ENCODE assay signal across 8 cellular contexts in genomic region chr16:68263559-68264127, GRCh38. TPM values are rescaled to one million over a fixed set of nuclear protein-coding genes. Genes with fewer than 3 reads are reported as not detected.
DNase-seq lines count a peak whose midpoint lies in the region; ATAC-seq and TF ChIP-seq lines count a peak whose summit lies in the region.

No MANE protein-coding gene starts in this region.

- intact Hi-C loops in activated B cell treated with CpG ODN at 0.5 μM for 24 hours (cut with micrococcal nuclease): loop anchor here (1.0 to 5.0 kb wide), 6 partner anchors 18 to 869 kb away; partner anchors contain the start of genes CHTF8, ESRP2, PLA2G15 and SLC7A6OS
- intact Hi-C loops in testis (cut with DNase I; ENCODE audit: low total_unique reads): loop anchor here (2.0 to 5.0 kb wide), 2 partner anchors 49 to 65 kb away; partner anchors contain the start of genes PRMT7 and SLC7A6OS

- peaks cover 20% of the 10 kb centered on the region for H3K27me3 ChIP-seq in iPS-18a (ENCODE audit: control insufficient read depth, insufficient read depth, low read length)
- no peaks in the 10 kb centered on the region for H3K27me3 ChIP-seq in testis

- no peaks in the 10 kb centered on the region for H3K9me3 ChIP-seq in iPS-18a (ENCODE audit: control insufficient read depth, low read depth, low read length)
- no peaks in the 10 kb centered on the region for H3K9me3 ChIP-seq in testis

- no peaks in the 10 kb centered on the region for H3K27me3 Mint-ChIP-seq in activated CD8-positive, alpha-beta memory T cell treated with anti-CD3 and anti-CD28 coated beads, Interleukin-2, amount 10 ng/mL, durations not matched to agents 7 days and 5 days
- no peaks in the 10 kb centered on the region for H3K27me3 Mint-ChIP-seq in activated B cell treated with CpG ODN at 0.5 μM for 24 hours

- H3K4me3 ChIP-seq in iPS-18a (ENCODE audit: low read length) (peak overlapping the region; percentile 84), testis (peak overlapping the region; percentile 82 to 84)

- TF ChIP-seq CTCF in activated B cell treated with CpG ODN at 0.5 μM for 24 hours (IDR thresholded peaks at IDR 0.05): no peak
- TF ChIP-seq CTCF in testis (IDR thresholded peaks at IDR 0.05): no peak

- POLR2A ChIA-PET in activated B cell treated with CpG ODN at 0.5 μM for 24 hours (lab: Charles Lee): interaction anchor here (0.6 to 5.9 kb wide), 14 partner anchors 9 to 1719 kb away, joined by 3 to 104 read pairs (median 6); partner anchors contain the start of genes NFATC3, PLA2G15, PRMT7 and SLC7A6OS

- 30 to 35% methylated on average over 9 to 11 of the region's 11 CpGs for WGBS in testis, 2 donors

- CTCF ChIA-PET in activated CD8-positive, alpha-beta memory T cell treated with anti-CD3 and anti-CD28 coated beads, Interleukin-2, amount 10 ng/mL, durations not matched to agents 7 days and 5 days (lab: Charles Lee): interaction anchor here (0.6 to 8.9 kb wide), 38 partner anchors 9 to 408 kb away, joined by 3 to 451 read pairs (median 6); partner anchors contain the start of genes NFATC3, PLA2G15, PRMT7 and SLC7A6OS
- CTCF ChIA-PET in activated B cell treated with CpG ODN at 0.5 μM for 24 hours (lab: Charles Lee): interaction anchor here (0.6 to 9.0 kb wide), 19 partner anchors 10 to 783 kb away, joined by 3 to 321 read pairs (median 4); partner anchors contain the start of genes ATP6V0D1, PLA2G15, PRMT7 and SLC7A6OS

- peak overlapping the region; percentile 94 for H3K4me3 Mint-ChIP-seq in activated CD8-positive, alpha-beta memory T cell treated with anti-CD3 and anti-CD28 coated beads, Interleukin-2, amount 10 ng/mL, durations not matched to agents 7 days and 5 days
- peak overlapping the region; percentile 95 for H3K4me3 Mint-ChIP-seq in activated B cell treated with CpG ODN at 0.5 μM for 24 hours

- H3K27ac Mint-ChIP-seq in activated CD8-positive, alpha-beta memory T cell treated with anti-CD3 and anti-CD28 coated beads, Interleukin-2, amount 10 ng/mL, durations not matched to agents 7 days and 5 days: peak overlapping the region; percentile 98
- H3K27ac Mint-ChIP-seq in activated B cell treated with CpG ODN at 0.5 μM for 24 hours: peak overlapping the region; percentile 98

- H3K9ac ChIP-seq in iPS-18a (ENCODE audit: low read length): no peak overlapping the region

- no peak for TF ChIP-seq POLR2A in testis (IDR thresholded peaks at IDR 0.05)

- H3K9me3 Mint-ChIP-seq in activated CD8-positive, alpha-beta memory T cell treated with anti-CD3 and anti-CD28 coated beads, Interleukin-2, amount 10 ng/mL, durations not matched to agents 7 days and 5 days (ENCODE audit: low read depth): no peaks in the 10 kb centered on the region
- no peaks in the 10 kb centered on the region for H3K9me3 Mint-ChIP-seq in activated B cell treated with CpG ODN at 0.5 μM for 24 hours

- H3K4me1 ChIP-seq in iPS-18a (ENCODE audit: control insufficient read depth, low read depth, low read length): peaks cover 14% of the 10 kb centered on the region
- peaks cover 19% of the 10 kb centered on the region for H3K4me1 ChIP-seq in testis

- H3K27ac ChIP-seq in iPS-18a (ENCODE audit: low read length) (no peak overlapping the region), testis (peak overlapping the region; percentile 84 to 94)

- peaks cover 47% of the 10 kb centered on the region for H3K4me1 Mint-ChIP-seq in activated CD8-positive, alpha-beta memory T cell treated with anti-CD3 and anti-CD28 coated beads, Interleukin-2, amount 10 ng/mL, durations not matched to agents 7 days and 5 days
- peaks cover 47% of the 10 kb centered on the region for H3K4me1 Mint-ChIP-seq in activated B cell treated with CpG ODN at 0.5 μM for 24 hours

- ATAC-seq in activated CD8-positive, alpha-beta memory T cell treated with anti-CD3 and anti-CD28 coated beads, Interleukin-2, amount 10 ng/mL, durations not matched to agents 7 days and 5 days: no peak
- ATAC-seq in activated B cell treated with CpG ODN at 0.5 μM for 24 hours (ENCODE audit: low read depth): no peak

- peaks cover 4% of the 10 kb centered on the region for H3K36me3 Mint-ChIP-seq in activated CD8-positive, alpha-beta memory T cell treated with anti-CD3 and anti-CD28 coated beads, Interleukin-2, amount 10 ng/mL, durations not matched to agents 7 days and 5 days
- peaks cover 17% of the 10 kb centered on the region for H3K36me3 Mint-ChIP-seq in activated B cell treated with CpG ODN at 0.5 μM for 24 hours (ENCODE audit: low read depth)

- no peak for DNase-seq in activated CD8-positive, alpha-beta memory T cell treated with anti-CD3 and anti-CD28 coated beads, Interleukin-2, amount 10 ng/mL, durations not matched to agents 7 days and 5 days
- no peak for DNase-seq in activated CD8-positive, alpha-beta memory T cell treated with anti-CD3 and anti-CD28 coated beads, Interleukin-2, amount 50 U/mL, for 48 hours
- DNase-seq in activated B cell treated with CpG ODN at 0.5 μM for 24 hours (no peak), testis (no peak), DMS53 treated with DMSO at 0.1 percent for 48 hours (lab: John Stamatoyannopoulos, UW; ENCODE audit: unreplicated experiment) (no peak), NCI-H1048 (lab: John Stamatoyannopoulos, UW) (no peak), NCI-H2196 treated with DMSO at 0.1 percent for 48 hours (lab: John Stamatoyannopoulos, UW; ENCODE audit: unreplicated experiment) (no peak)

- H3K36me3 ChIP-seq in iPS-18a (ENCODE audit: control insufficient read depth, low read depth, low read length): no peaks in the 10 kb centered on the region
- H3K36me3 ChIP-seq in testis (ENCODE audit: low read depth, missing control alignments): no peaks in the 10 kb centered on the region

RNA-seq across cellular contexts. Expression of gene SLC7A6, which starts 0.7 kb away (rescaled TPM):
- 10 to 100 TPM; 73.3 to 99.5 TPM for total RNA-seq in activated CD8-positive, alpha-beta memory T cell treated with anti-CD3 and anti-CD28 coated beads, Interleukin-2, amount 10 ng/mL, durations not matched to agents 7 days and 5 days
- total RNA-seq in activated B cell treated with CpG ODN at 0.5 μM for 24 hours: 52.5 and 54.1 TPM in 2 replicates
- total RNA-seq in testis: 10 to 100 TPM; 42.2 to 48.6 TPM
- 28.6 TPM for polyA plus RNA-seq in testis (ENCODE audit: insufficient read depth, low read depth, low replicate concordance)

RNA-seq across cellular contexts. Expression of gene PLA2G15, which starts 18.5 kb away (rescaled TPM):
- 1 to 10 TPM; 8.4 to 9.3 TPM for total RNA-seq in activated CD8-positive, alpha-beta memory T cell treated with anti-CD3 and anti-CD28 coated beads, Interleukin-2, amount 10 ng/mL, durations not matched to agents 7 days and 5 days
- total RNA-seq in activated B cell treated with CpG ODN at 0.5 μM for 24 hours (5.7 and 8.6 TPM in 2 replicates), testis (10 to 100 TPM; 37.2 to 44.7 TPM)
- polyA plus RNA-seq in testis (ENCODE audit: insufficient read depth, low read depth, low replicate concordance): 27.3 TPM

RNA-seq across cellular contexts. Expression of gene ESRP2, which starts 27.7 kb away (rescaled TPM):
- total RNA-seq in activated CD8-positive, alpha-beta memory T cell treated with anti-CD3 and anti-CD28 coated beads, Interleukin-2, amount 10 ng/mL, durations not matched to agents 7 days and 5 days: not detected
- total RNA-seq in activated B cell treated with CpG ODN at 0.5 μM for 24 hours (0.10 and 0.40 TPM in 2 replicates), testis (10 to 100 TPM; 12.8 to 14.6 TPM)
- 30.6 TPM for polyA plus RNA-seq in testis (ENCODE audit: insufficient read depth, low read depth, low replicate concordance)

RNA-seq across cellular contexts. Expression of gene SLC7A6OS, which starts 47.1 kb away (rescaled TPM):
- total RNA-seq in activated CD8-positive, alpha-beta memory T cell treated with anti-CD3 and anti-CD28 coated beads, Interleukin-2, amount 10 ng/mL, durations not matched to agents 7 days and 5 days: 10 to 100 TPM; 29.8 to 30.8 TPM
- total RNA-seq in activated B cell treated with CpG ODN at 0.5 μM for 24 hours (34.8 and 42.0 TPM in 2 replicates), testis (10 to 100 TPM; 24.3 to 25.8 TPM)
- 14.7 TPM for polyA plus RNA-seq in testis (ENCODE audit: insufficient read depth, low read depth, low replicate concordance)

RNA-seq across cellular contexts. Expression of gene PRMT7, which starts 47.2 kb away (rescaled TPM):
- total RNA-seq in activated CD8-positive, alpha-beta memory T cell treated with anti-CD3 and anti-CD28 coated beads, Interleukin-2, amount 10 ng/mL, durations not matched to agents 7 days and 5 days: 10 to 100 TPM; 60.9 to 73.9 TPM
- total RNA-seq in activated B cell treated with CpG ODN at 0.5 μM for 24 hours: 41.8 and 50.3 TPM in 2 replicates
- total RNA-seq in testis: 100 to 1,000 TPM in 1 of 2 donors, 10 to 100 TPM in 1; 99.3 to 111 TPM
- polyA plus RNA-seq in testis (ENCODE audit: insufficient read depth, low read depth, low replicate concordance): 47.9 TPM
